Comparison of ENCODE assay signal across 10 cellular contexts in genomic region chr19:10748195-10748923, GRCh38. TPM values are rescaled to one million over a fixed set of nuclear protein-coding genes. Genes with fewer than 3 reads are reported as not detected.
DNase-seq lines count a peak whose midpoint lies in the region; ATAC-seq and TF ChIP-seq lines count a peak whose summit lies in the region.
"Had no signal": no experiment of that assay in that cellular context is flagged by ENCODE, and none has a peak within 500 bp of the region (broad histone marks: within the 10 kb centered on the region; RNA-seq: fewer than 3 reads in every experiment).

No MANE protein-coding gene starts in this region.

- no peaks in the 10 kb centered on the region for H3K27me3 Mint-ChIP-seq in progenitor cell of endocrine pancreas

- POLR2A ChIA-PET in PC-3 (lab: Charles Lee; ENCODE audit: unreplicated experiment): no interaction called here

- peak overlapping the region; percentile 37; the same call in 1 of the 2 replicates for H2AFZ ChIP-seq in PC-3 (ENCODE audit: low read length)

- DNase-seq in PC-3 (no peak), epithelial cell of prostate (ENCODE audit: low read depth, low spot score) (no peak), progenitor cell of endocrine pancreas (ENCODE audit: low spot score, unreplicated experiment) (no peak), midbrain (lab: John Stamatoyannopoulos, UW) (no peak), foreskin fibroblast (no peak)
- DNase-seq: activated gamma-delta T cell; stimulated activated CD4-positive, alpha-beta T cell treated with anti-CD3 and anti-CD28 coated beads, Interleukin-1b, Interleukin-23, amount 100 ng/mL, for 48 hours had no signal

- no peaks in the 10 kb centered on the region for H3K36me3 Mint-ChIP-seq in progenitor cell of endocrine pancreas (ENCODE audit: insufficient read depth)

- no peak for TF ChIP-seq CTCF in C4-2B (conservative IDR thresholded peaks at IDR 0.05)
- TF ChIP-seq CTCF in PC-3 (conservative IDR thresholded peaks at IDR 0.05; ENCODE audit: low read depth, low read length): no peak
- TF ChIP-seq CTCF in progenitor cell of endocrine pancreas (IDR thresholded peaks at IDR 0.05; ENCODE audit: unreplicated experiment): no peak
- no peak for TF ChIP-seq CTCF in foreskin fibroblast (IDR thresholded peaks at IDR 0.05; ENCODE audit: low read depth, low read length)

- ATAC-seq in PC-3 (peak; percentile 1), HG03432 (IDR thresholded peaks at IDR 0.05; ENCODE audit: unreplicated experiment) (no peak), GM21360 (IDR thresholded peaks at IDR 0.05; ENCODE audit: unreplicated experiment) (no peak)

- no peaks in the 10 kb centered on the region for H3K9me3 Mint-ChIP-seq in progenitor cell of endocrine pancreas (ENCODE audit: low read depth)

- H3K4me1 Mint-ChIP-seq in progenitor cell of endocrine pancreas (ENCODE audit: low read depth): peaks cover 7% of the 10 kb centered on the region

- no peaks in the 10 kb centered on the region for H3F3A ChIP-seq in PC-3 (ENCODE audit: low read length, unreplicated experiment)

- H3K36me3 ChIP-seq in PC-3 (ENCODE audit: low read depth, low read length): no peaks in the 10 kb centered on the region

- H3K4me1 ChIP-seq in PC-3 (ENCODE audit: insufficient read depth, low read length): peaks cover 29% of the 10 kb centered on the region

- H3K27ac ChIP-seq in C4-2B: peak overlapping the region; percentile 82
- peak overlapping the region; percentile 52 for H3K27ac ChIP-seq in PC-3 (ENCODE audit: low read length)
- peak overlapping the region; percentile 84 for H3K27ac ChIP-seq in epithelial cell of prostate

- H3K9me2 ChIP-seq in PC-3 (replicated peaks; ENCODE audit: low read length): no peaks in the 10 kb centered on the region

- H3K27me3 ChIP-seq in PC-3 (ENCODE audit: low read length): no peaks in the 10 kb centered on the region

- peak overlapping the region; percentile 65; the same call in 1 of the 2 replicates for H3K4me2 ChIP-seq in PC-3 (ENCODE audit: low read length)

- CTCF ChIA-PET in PC-3 (lab: Charles Lee): no interaction called here

- intact Hi-C loops in PC-3 (cut with micrococcal nuclease): no loop called here

- H3K9ac ChIP-seq in PC-3 (ENCODE audit: low read length): no peak overlapping the region

- BruUV-seq in PC-3 (replicated peaks; lab: Mats Ljungman, UMichigan): no TSS peak

- peaks cover 89% of the 10 kb centered on the region for H3K79me2 ChIP-seq in PC-3 (ENCODE audit: low read length)

- no peak overlapping the region for H3K4me3 ChIP-seq in PC-3 (ENCODE audit: low read length)
- H3K4me3 ChIP-seq in foreskin fibroblast (ENCODE audit: low read depth in 1 of 2, low read length in 2 of 2): no peak overlapping the region

- peak overlapping the region; percentile 45 for H3K27ac Mint-ChIP-seq in progenitor cell of endocrine pancreas

- H3K4me3 Mint-ChIP-seq in progenitor cell of endocrine pancreas (ENCODE audit: low read depth): no peak overlapping the region

- H3K9me3 ChIP-seq in PC-3 (ENCODE audit: low read length): no peaks in the 10 kb centered on the region

- peaks cover 21% of the 10 kb centered on the region for H4K20me1 ChIP-seq in PC-3 (ENCODE audit: low read length)

RNA-seq across cellular contexts. Expression of gene DNM2, which starts 30.5 kb away (rescaled TPM):
- 150 and 211 TPM in 2 replicates for total RNA-seq in PC-3 (2014; rRNA removed)
- 124 and 127 TPM in 2 replicates for total RNA-seq in progenitor cell of endocrine pancreas

RNA-seq across cellular contexts. Expression of gene QTRT1, which starts 47.1 kb away (rescaled TPM):
- 72.7 and 79.7 TPM in 2 replicates for total RNA-seq in PC-3 (2014; rRNA removed)
- total RNA-seq in progenitor cell of endocrine pancreas: 53.9 and 59.3 TPM in 2 replicates
